8 cellular contexts compared by ENCODE assay signal in the genomic region with DNA sequence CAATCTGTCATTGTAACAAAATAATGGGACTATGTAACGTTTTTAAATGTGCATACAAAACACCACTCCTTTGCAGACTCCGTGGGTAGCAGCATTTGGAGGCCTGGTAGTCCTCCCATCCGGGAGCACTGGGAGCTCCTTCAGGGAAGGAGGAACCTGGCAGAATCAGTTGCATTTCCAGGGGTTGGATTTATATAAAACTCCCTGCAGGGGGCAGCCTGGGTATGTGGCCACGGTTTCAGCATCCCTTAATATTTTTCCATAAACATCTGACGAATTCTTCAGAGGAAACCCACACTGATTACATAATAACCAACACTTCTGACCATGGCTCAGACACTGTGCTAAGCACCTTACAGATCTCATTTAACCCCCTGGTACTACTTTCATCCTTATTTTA. TPM values are rescaled to one million over a fixed set of nuclear protein-coding genes. Genes with fewer than 3 reads are reported as not detected.
DNase-seq lines count a peak whose midpoint lies in the region; ATAC-seq and TF ChIP-seq lines count a peak whose summit lies in the region.

No MANE protein-coding gene starts in this region.

- H3K4me1 Mint-ChIP-seq in stimulated activated naive B cell treated with anti-CD40 and anti-IgM and Interleukin-4, amounts not matched to agents 10 μg/mL and 1 μg/mL and 100 μg/mL, for 72 hours: peaks cover 6 to 8% of the 10 kb centered on the region in 2 donors

- ATAC-seq in stimulated activated naive B cell treated with anti-CD40 and anti-IgM and Interleukin-4, amounts not matched to agents 10 μg/mL and 1 μg/mL and 100 μg/mL, for 72 hours (replicated peaks): no peak

- peak; percentile 6 to 53 for DNase-seq in NCI-H526 (lab: John Stamatoyannopoulos, UW)
- DNase-seq in NCI-H526 treated with DMSO at 0.1 percent for 48 hours (lab: John Stamatoyannopoulos, UW): no peak
- DNase-seq in RKO (ENCODE audit: low spot score): peak; percentile 19
- DNase-seq in globus pallidus (ENCODE audit: low spot score): peak; percentile 42
- no peak for DNase-seq in testis
- no peak for DNase-seq in stimulated activated naive B cell treated with anti-CD40 and anti-IgM and Interleukin-4, amounts not matched to agents 10 μg/mL and 1 μg/mL and 100 μg/mL, for 72 hours
- DNase-seq in stimulated activated CD4-positive, alpha-beta T cell treated with anti-CD3 and anti-CD28 coated beads, Interleukin-4, amount 100 ng/mL, for 24 hours: no peak
- DNase-seq in KG1 (lab: John Stamatoyannopoulos, UW): no peak

- TF ChIP-seq POLR2A in testis (IDR thresholded peaks at IDR 0.05): no peak

- H3K27ac Mint-ChIP-seq in stimulated activated naive B cell treated with anti-CD40 and anti-IgM and Interleukin-4, amounts not matched to agents 10 μg/mL and 1 μg/mL and 100 μg/mL, for 72 hours: no peak overlapping the region

- H3K27ac ChIP-seq in testis: no peak overlapping the region

- H3K36me3 Mint-ChIP-seq in stimulated activated naive B cell treated with anti-CD40 and anti-IgM and Interleukin-4, amounts not matched to agents 10 μg/mL and 1 μg/mL and 100 μg/mL, for 72 hours: peaks cover 12% of the 10 kb centered on the region in 2 donors

- no peaks in the 10 kb centered on the region for H3K27me3 ChIP-seq in testis

- WGBS in testis, 2 donors: 29 to 38% methylated on average over 5 of the region's 5 CpGs

- intact Hi-C loops in testis (cut with DNase I; ENCODE audit: low total_unique reads): no loop called here

- H3K4me3 ChIP-seq in testis: no peak overlapping the region

- no peaks in the 10 kb centered on the region for H3K36me3 ChIP-seq in testis (ENCODE audit: low read depth, missing control alignments)

- H3K9me3 ChIP-seq in testis: no peaks in the 10 kb centered on the region

- peak in 2 of 3 experiments; percentile 16 to 47 for TF ChIP-seq CTCF in testis (IDR thresholded peaks at IDR 0.05)

- no peak overlapping the region for H3K4me3 Mint-ChIP-seq in stimulated activated naive B cell treated with anti-CD40 and anti-IgM and Interleukin-4, amounts not matched to agents 10 μg/mL and 1 μg/mL and 100 μg/mL, for 72 hours

- peaks cover 21 to 25% of the 10 kb centered on the region in 2 donors for H3K27me3 Mint-ChIP-seq in stimulated activated naive B cell treated with anti-CD40 and anti-IgM and Interleukin-4, amounts not matched to agents 10 μg/mL and 1 μg/mL and 100 μg/mL, for 72 hours

- H3K9me3 Mint-ChIP-seq in stimulated activated naive B cell treated with anti-CD40 and anti-IgM and Interleukin-4, amounts not matched to agents 10 μg/mL and 1 μg/mL and 100 μg/mL, for 72 hours: peaks cover 10 to 16% of the 10 kb centered on the region in 2 donors

- no peaks in the 10 kb centered on the region for H3K4me1 ChIP-seq in testis

RNA-seq across cellular contexts. Expression of gene AFAP1L1, which starts 6.1 kb away (rescaled TPM):
- 10 to 100 TPM; 10.4 to 12.6 TPM for total RNA-seq in testis
- 11.9 TPM for polyA plus RNA-seq in testis (ENCODE audit: insufficient read depth, low read depth, low replicate concordance)

Comparison
In these comparisons a context has a peak if more than half of its experiments do, and no peak if none do; other contexts are left out.
1. DNase-seq: peak in NCI-H526 (2 of 2), RKO (single experiment) and globus pallidus (single experiment); none in NCI-H526 treated with DMSO at 0.1 percent for 48 hours (single experiment), testis (single experiment), stimulated activated naive B cell treated with anti-CD40 and anti-IgM and Interleukin-4, amounts not matched to agents 10 μg/mL and 1 μg/mL and 100 μg/mL, for 72 hours (single experiment), stimulated activated CD4-positive, alpha-beta T cell treated with anti-CD3 and anti-CD28 coated beads, Interleukin-4, amount 100 ng/mL, for 24 hours (single experiment) and KG1 (single experiment).